8 cellular contexts compared by ENCODE assay signal in the genomic region with DNA sequence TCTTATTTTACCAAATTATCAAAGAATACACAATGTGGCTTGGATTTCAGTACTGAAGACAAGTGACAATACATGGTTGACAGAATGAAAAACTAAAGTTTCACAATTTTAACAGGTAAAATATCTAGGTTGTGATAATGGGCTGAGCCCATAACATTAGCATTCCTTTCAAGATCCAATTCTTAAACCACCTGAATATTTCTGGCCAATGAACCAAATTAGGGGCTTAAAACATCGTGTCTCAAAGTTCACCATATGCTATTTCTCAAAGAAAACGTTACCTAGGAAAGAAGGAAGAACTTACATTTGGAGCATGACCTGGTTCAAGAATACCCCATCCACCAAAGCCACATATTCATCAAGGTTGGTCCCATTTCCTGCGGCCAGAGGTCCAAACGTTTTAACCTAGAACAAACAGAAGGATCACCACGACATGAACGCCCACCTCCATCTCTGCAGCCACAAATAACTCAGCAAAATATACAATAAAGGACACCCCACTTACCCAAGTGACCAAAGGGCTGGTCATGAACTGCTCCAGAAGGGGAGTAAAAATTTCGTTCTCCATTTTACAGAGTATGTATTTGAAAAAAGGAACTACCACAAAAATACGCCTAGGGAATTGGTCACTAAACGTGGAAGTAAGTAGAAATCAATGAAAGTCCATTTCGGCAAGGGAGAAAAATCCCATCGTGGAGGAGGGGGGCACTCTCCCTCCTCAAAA. TPM values are rescaled to one million over a fixed set of nuclear protein-coding genes. Genes with fewer than 3 reads are reported as not detected.
DNase-seq lines count a peak whose midpoint lies in the region; ATAC-seq, FAIRE-seq and TF ChIP-seq lines count a peak whose summit lies in the region.

No MANE protein-coding gene starts in this region.

- H3K27ac ChIP-seq in heart right ventricle (peak overlapping the region; percentile 68 to 93 (median 91)), SJCRH30 (peak overlapping the region; percentile 75), endodermal cell (ENCODE audit: low read depth, low read length) (peak overlapping the region; percentile 91)

- H3K4me3 Mint-ChIP-seq in endodermal cell = peak overlapping the region; percentile 92
- peak overlapping the region; percentile 92 for H3K4me3 Mint-ChIP-seq in neural crest cell

- H3K27ac Mint-ChIP-seq in endodermal cell (peak overlapping the region; percentile 93), neural crest cell (ENCODE audit: unreplicated experiment) (peak overlapping the region; percentile 40)

- ATAC-seq in heart right ventricle = peak in 1 of 8 donors; percentile 2
- no peak for ATAC-seq in left cardiac atrium

- 1 to 2% methylated on average over 11 of the region's 11 CpGs for WGBS in heart right ventricle, 2 donors
- 0% methylated on average over 6 to 11 of the region's 11 CpGs for WGBS in endodermal cell (ENCODE audit: insufficient coverage in 1 of 2, insufficient read length in 1 of 2), 2 experiments

- H3K36me3 Mint-ChIP-seq in endodermal cell (ENCODE audit: low read depth) (no peaks in the 10 kb centered on the region), neural crest cell (ENCODE audit: low read depth) (no peaks in the 10 kb centered on the region)

- no peak for DNase-seq in heart right ventricle
- no peak for DNase-seq in left cardiac atrium
- DNase-seq in SJCRH30 = peak in 1 of 2 experiments; percentile 53
- DNase-seq in endodermal cell = peak; percentile 56
- no peak for DNase-seq in neural crest cell (ENCODE audit: low read depth, low spot score)
- DNase-seq in HTR-8/SVneo (ENCODE audit: insufficient read length, low spot score) = no peak
- no peak for DNase-seq in HT-29 (ENCODE audit: low spot score)
- no peak for DNase-seq in NCI-H2081 treated with DMSO at 0.1 percent for 48 hours (lab: John Stamatoyannopoulos, UW)

- peak overlapping the region; percentile 72 for H3K9ac ChIP-seq in endodermal cell (ENCODE audit: extremely low read depth, low read length, poor library complexity, severe bottlenecking)

- intact Hi-C loops in heart right ventricle (cut with DNase I) (loop anchor here in 6 of 10 donors (1.0 to 10.0 kb wide), 9 partner anchors 46 to 199 kb away; partner anchors contain the start of genes PPP4R3B (in 3 of the 6), CFAP36 (in 2 of the 6) and MTIF2 (in 1 of the 6)), left cardiac atrium (cut with DNase I) (loop anchor here in 1 of 2 donors (10.0 kb wide), 1 partner anchor 54 kb away; no protein-coding TSS in a partner anchor)

- peaks cover 0 to 51% (median 23%) of the 10 kb centered on the region in 9 donors for H3K4me1 ChIP-seq in heart right ventricle
- peaks cover 17% of the 10 kb centered on the region for H3K4me1 ChIP-seq in SJCRH30
- no peaks in the 10 kb centered on the region for H3K4me1 ChIP-seq in endodermal cell (ENCODE audit: control insufficient read depth, insufficient read depth, low read length)

- TF ChIP-seq CTCF in heart right ventricle (IDR thresholded peaks at IDR 0.05) (no peak), endodermal cell (conservative IDR thresholded peaks at IDR 0.05) (no peak), neural crest cell (conservative IDR thresholded peaks at IDR 0.05) (no peak)

- H3K9me3 Mint-ChIP-seq in endodermal cell = no peaks in the 10 kb centered on the region
- H3K9me3 Mint-ChIP-seq in neural crest cell = no peaks in the 10 kb centered on the region

- H3K36me3 ChIP-seq in heart right ventricle (peaks cover 0 to 7% (median 0%) of the 10 kb centered on the region in 9 donors), SJCRH30 (peaks cover 6% of the 10 kb centered on the region), endodermal cell (ENCODE audit: control insufficient read depth, insufficient read depth, low read length) (no peaks in the 10 kb centered on the region)

- H3K4me3 ChIP-seq in heart right ventricle (peak overlapping the region; percentile 74 to 93 (median 84)), SJCRH30 (peak overlapping the region; percentile 90), endodermal cell (ENCODE audit: low read length) (peak overlapping the region; percentile 92)

- FAIRE-seq in HTR-8/SVneo (lab: Jason Lieb, UNC) = no peak

- H3K9me3 ChIP-seq in heart right ventricle = no peaks in the 10 kb centered on the region
- no peaks in the 10 kb centered on the region for H3K9me3 ChIP-seq in SJCRH30 (replicated peaks)
- no peaks in the 10 kb centered on the region for H3K9me3 ChIP-seq in endodermal cell (ENCODE audit: control insufficient read depth, low read length)

- H3K27me3 ChIP-seq in heart right ventricle (no peaks in the 10 kb centered on the region), SJCRH30 (no peaks in the 10 kb centered on the region), endodermal cell (ENCODE audit: control insufficient read depth, insufficient read depth, low read length, poor library complexity, severe bottlenecking) (no peaks in the 10 kb centered on the region)

- no peaks in the 10 kb centered on the region for H3K27me3 Mint-ChIP-seq in endodermal cell (ENCODE audit: insufficient read depth)
- H3K27me3 Mint-ChIP-seq in neural crest cell (ENCODE audit: low read depth) = no peaks in the 10 kb centered on the region

- H3K4me1 Mint-ChIP-seq in endodermal cell (peaks cover 13% of the 10 kb centered on the region), neural crest cell (peaks cover 41% of the 10 kb centered on the region)

RNA-seq across cellular contexts. Expression of gene CCDC88A, which starts 1.0 kb away (rescaled TPM):
- 10 to 100 TPM; 18.6 to 30.0 (median 22.6) TPM for total RNA-seq in heart right ventricle
- polyA plus RNA-seq in heart right ventricle = 10 to 100 TPM in 1 of 2 donors, 1 to 10 TPM in 1; 7.8 to 45.4 TPM
- 10 to 100 TPM; 29.0 to 33.0 TPM for total RNA-seq in left cardiac atrium
- 99.2 and 134 TPM in 2 replicates for total RNA-seq in SJCRH30 (2014; rRNA removed; shearing (Covaris generic))
- 10 to 100 TPM; 84.2 to 88.4 TPM for total RNA-seq in endodermal cell
- polyA plus RNA-seq in endodermal cell (2013, experiment 1 of 2) = 65.0 TPM
- 76.1 TPM for polyA plus RNA-seq in endodermal cell (2013, experiment 2 of 2)
- 123 and 129 TPM in 2 replicates for total RNA-seq in neural crest cell
- total RNA-seq in HT-29 (2014; rRNA removed; shearing (Covaris generic)) = 0.25 TPM in 1 of 2 replicates, not detected in the other

Comparison
In these comparisons a context has a peak if more than half of its experiments do, and no peak if none do; other contexts are left out.
1. RNA of gene CCDC88A, which starts 1.0 kb away (total RNA-seq): 99.2 to 134 TPM in SJCRH30, 123 to 129 TPM in neural crest cell, 84.2 to 88.4 TPM in endodermal cell, 29.0 to 33.0 TPM in left cardiac atrium and 18.6 to 30.0 TPM in heart right ventricle; 0.25 TPM in HT-29; every median in the first group is over 10 times any median in the second.
2. Peak in every context shown above with its lines, with median percentiles within 50 percentile points of each other: H3K27ac ChIP-seq and H3K4me3 ChIP-seq.